1 cellular context compared by ENCODE assay signal in the genomic region with DNA sequence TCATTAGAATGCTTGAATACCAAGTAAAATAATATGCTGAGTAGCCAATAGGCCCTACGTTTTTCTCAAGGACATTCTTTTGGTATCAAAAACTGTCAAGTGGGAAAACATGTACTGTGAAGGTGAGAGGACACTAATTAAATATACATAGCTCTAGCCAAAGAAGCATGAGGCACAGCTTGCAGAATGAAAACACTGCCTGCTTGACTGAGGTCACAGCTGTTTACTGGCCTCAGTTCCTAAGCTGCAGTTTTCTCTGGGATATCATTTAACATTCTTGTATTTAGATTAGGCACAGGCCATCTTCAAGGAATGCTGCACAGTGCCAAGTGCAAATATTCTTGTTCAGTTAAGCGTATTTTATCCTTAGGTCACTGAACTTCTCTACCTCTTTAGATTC.
TF ChIP-seq lines count a peak whose summit lies in the region.

No MANE protein-coding gene starts in this region.

TF ChIP-seq in HepG2, 621 proteins besides CTCF, POLR2A, EP300 and RAD21 (continued from another document):
- no peak for TF ChIP-seq UBTF (CRISPR knock-in tag; IDR thresholded peaks at IDR 0.05)
